8 cellular contexts compared by ENCODE assay signal in the genomic region with DNA sequence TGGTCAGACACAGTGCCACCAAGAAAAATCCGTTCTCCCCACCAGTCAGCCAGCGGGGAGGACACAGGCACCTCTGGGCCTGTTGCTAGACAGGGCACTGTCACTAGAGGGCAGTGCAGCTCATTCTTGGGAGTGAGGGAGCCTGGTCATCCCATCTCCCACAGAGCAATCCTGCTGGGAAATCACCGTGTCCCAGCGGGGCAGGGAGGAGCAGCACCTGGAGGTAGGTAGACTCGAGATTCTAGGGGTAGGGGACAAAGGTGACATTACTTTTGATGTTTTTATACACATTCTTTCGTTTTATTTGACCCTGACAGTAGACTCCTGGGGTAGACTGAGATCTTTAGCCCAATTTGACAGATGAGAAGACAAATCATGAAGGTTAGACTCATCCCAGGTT. TPM values are rescaled to one million over a fixed set of nuclear protein-coding genes. Genes with fewer than 3 reads are reported as not detected.
DNase-seq lines count a peak whose midpoint lies in the region; ATAC-seq, FAIRE-seq and TF ChIP-seq lines count a peak whose summit lies in the region.

No MANE protein-coding gene starts in this region.

- H3K27ac Mint-ChIP-seq in activated CD8-positive, alpha-beta T cell treated with anti-CD3 and anti-CD28 coated beads, Interleukin-2, amount 10 ng/mL, durations not matched to agents 7 days and 5 days: no peak overlapping the region

- H3K27me3 Mint-ChIP-seq in activated CD8-positive, alpha-beta T cell treated with anti-CD3 and anti-CD28 coated beads, Interleukin-2, amount 10 ng/mL, durations not matched to agents 7 days and 5 days (ENCODE audit: low read depth): peaks cover 27% of the 10 kb centered on the region

- H4K20me1 ChIP-seq in H1 (replicated peaks in 1 of 2; ENCODE audit: control insufficient read depth in 1 of 2, insufficient read depth in 2 of 2, low read length in 2 of 2): no peaks in the 10 kb centered on the region

- no peaks in the 10 kb centered on the region for H3K9me3 Mint-ChIP-seq in activated CD8-positive, alpha-beta T cell treated with anti-CD3 and anti-CD28 coated beads, Interleukin-2, amount 10 ng/mL, durations not matched to agents 7 days and 5 days (ENCODE audit: insufficient read depth)

- H2AK5ac ChIP-seq in H1 (ENCODE audit: low read depth, low read length): no peak overlapping the region

- H3K9ac ChIP-seq in H1 (replicated peaks in 1 of 4; ENCODE audit: extremely low read depth in 1 of 4, low read depth in 3 of 4, low read length in 3 of 4): no peak overlapping the region

- no peaks in the 10 kb centered on the region for H3K36me3 ChIP-seq in H1 (ENCODE audit: control insufficient read depth in 2 of 4, insufficient read depth in 4 of 4, low read length in 3 of 4)

- H3K18ac ChIP-seq in H1 (ENCODE audit: extremely low read depth, low read length): no peak overlapping the region

- H3K79me2 ChIP-seq in H1 (ENCODE audit: control insufficient read depth in 1 of 2, insufficient read depth in 2 of 2, low read length in 2 of 2): no peaks in the 10 kb centered on the region

- no peaks in the 10 kb centered on the region for H3K36me3 Mint-ChIP-seq in activated CD8-positive, alpha-beta T cell treated with anti-CD3 and anti-CD28 coated beads, Interleukin-2, amount 10 ng/mL, durations not matched to agents 7 days and 5 days (ENCODE audit: low read depth)

- WGBS in H1 (ENCODE audit: extremely low coverage in 1 of 2, insufficient coverage in 1 of 2, insufficient read length in 1 of 2, insufficient replicate concordance in 2 of 2, low coverage in 1 of 2, low lambda C conversion rate in 2 of 2, missing lambda C conversion rate in 1 of 2), 2 experiments: 8% methylated on average over 6 of the region's 6 CpGs; no CpG with 5 or more reads in 1 of the 2 experiments

- H3K23me2 ChIP-seq in H1 (ENCODE audit: low read depth, low read length): no peaks in the 10 kb centered on the region; the same call in 1 of the 2 replicates

- H3K79me1 ChIP-seq in H1 (ENCODE audit: low read depth, low read length): no peaks in the 10 kb centered on the region

- H3K23ac ChIP-seq in H1 (ENCODE audit: insufficient read length): no peak overlapping the region

- H2AFZ ChIP-seq in H1 (ENCODE audit: low read length): no peak overlapping the region

- FAIRE-seq in H1 (lab: Jason Lieb, UNC): peak; percentile 80

- H2BK5ac ChIP-seq in H1 (ENCODE audit: low read depth, low read length): no peak overlapping the region

- H3K27me3 ChIP-seq in H1 (replicated peaks in 1 of 4; ENCODE audit: control insufficient read depth in 3 of 4, extremely low read depth in 1 of 4, insufficient read depth in 3 of 4, low read length in 3 of 4): no peaks in the 10 kb centered on the region

- POLR2A ChIA-PET in activated CD8-positive, alpha-beta T cell treated with anti-CD3 and anti-CD28 coated beads, Interleukin-2, amount 10 ng/mL, durations not matched to agents 7 days and 5 days (lab: Charles Lee): no interaction called here
- POLR2A ChIA-PET in H1 (lab: Charles Lee; ENCODE audit: partially characterized antibody): no interaction called here

- H3K4me3 Mint-ChIP-seq in activated CD8-positive, alpha-beta T cell treated with anti-CD3 and anti-CD28 coated beads, Interleukin-2, amount 10 ng/mL, durations not matched to agents 7 days and 5 days: no peak overlapping the region

- no peak overlapping the region for H2BK120ac ChIP-seq in H1 (replicated peaks; ENCODE audit: low read depth, low read length)

- H3K4me1 ChIP-seq in H1 (replicated peaks in 1 of 4; ENCODE audit: control insufficient read depth in 3 of 4, insufficient read depth in 4 of 4, low read length in 3 of 4): peaks cover 0 to 4% (median 0%) of the 10 kb centered on the region in 4 experiments; a peak in 1 of 7 replicates

- no peak overlapping the region for H4K5ac ChIP-seq in H1 (ENCODE audit: insufficient read length, low read depth, low read length)

- no peak overlapping the region for H3K14ac ChIP-seq in H1 (ENCODE audit: insufficient read length)

- no peak overlapping the region for H4K91ac ChIP-seq in H1 (replicated peaks; ENCODE audit: insufficient read length, low read length)

- no peak overlapping the region for H3K56ac ChIP-seq in H1 (replicated peaks; ENCODE audit: insufficient read length, low read depth, low read length)

- H3K4ac ChIP-seq in H1 (replicated peaks; ENCODE audit: insufficient read length, low read depth, low read length): no peak overlapping the region

- DNase-seq in AG20443 (ENCODE audit: low spot score): peak; percentile 93
- DNase-seq in NCI-H526 treated with DMSO at 0.1 percent for 48 hours (lab: John Stamatoyannopoulos, UW): peak; percentile 13
- DNase-seq in activated CD8-positive, alpha-beta T cell treated with anti-CD3 and anti-CD28 coated beads, Interleukin-2, amount 10 ng/mL, durations not matched to agents 7 days and 5 days: peak; percentile 71
- peak; percentile 27 to 94 for DNase-seq in H1 (ENCODE audit: low read depth in 1 of 2, low spot score in 2 of 2)
- DNase-seq in middle frontal gyrus (ENCODE audit: extremely low spot score, low spot score): peak; percentile 87
- DNase-seq in stimulated activated CD8-positive, alpha-beta memory T cell treated with anti-CD3 and anti-CD28 coated beads, Interleukin-7, amount 100 ng/mL, for 1 hour (ENCODE audit: low read depth in 2 of 2): peak; percentile 18 to 45

- ATAC-seq in GM19023 (IDR thresholded peaks at IDR 0.05; ENCODE audit: unreplicated experiment): peak; percentile 73
- ATAC-seq in HG03432 (IDR thresholded peaks at IDR 0.05; ENCODE audit: unreplicated experiment): peak; percentile 90
- ATAC-seq in activated CD8-positive, alpha-beta T cell treated with anti-CD3 and anti-CD28 coated beads, Interleukin-2, amount 10 ng/mL, durations not matched to agents 7 days and 5 days: peak; percentile 92

- no peak overlapping the region for H2BK15ac ChIP-seq in H1 (ENCODE audit: low read length)

- peak; percentile 86 to 89 for TF ChIP-seq RAD21 in H1 (IDR thresholded peaks at IDR 0.05 in 1 of 2, conservative IDR thresholded peaks at IDR 0.05 in 1 of 2; ENCODE audit: low read depth in 2 of 2, low read length in 2 of 2)

- CTCF ChIA-PET in activated CD8-positive, alpha-beta T cell treated with anti-CD3 and anti-CD28 coated beads, Interleukin-2, amount 10 ng/mL, durations not matched to agents 7 days and 5 days (lab: Charles Lee): interaction anchor here (0.6 to 4.4 kb wide), 23 partner anchors 8 to 310 kb away, joined by 3 to 26 read pairs (median 4); no protein-coding TSS in a partner anchor
- CTCF ChIA-PET in H1 (lab: Charles Lee; ENCODE audit: partially characterized antibody): interaction anchor here (0.6 to 27.8 kb wide), 49 partner anchors 8 to 990 kb away, joined by 3 to 636 read pairs (median 5); partner anchors contain the start of genes G0S2, LAMB3 and TRAF3IP3

- no peaks in the 10 kb centered on the region for H3K9me3 ChIP-seq in H1 (ENCODE audit: insufficient read depth in 2 of 2, low read depth in 1 of 2, low read length in 1 of 2)

- no peak overlapping the region for H2BK20ac ChIP-seq in H1 (ENCODE audit: low read length)

- no peak for TF ChIP-seq POLR2A in H1 (IDR thresholded peaks at IDR 0.05; ENCODE audit: control extremely low read depth in 1 of 2, low read depth in 2 of 2, low read length in 2 of 2)

- TF ChIP-seq EP300 in H1 (IDR thresholded peaks at IDR 0.05; ENCODE audit: borderline replicate concordance in 1 of 2, low read depth in 2 of 2, low read length in 2 of 2): no peak

- H3K4me1 Mint-ChIP-seq in activated CD8-positive, alpha-beta T cell treated with anti-CD3 and anti-CD28 coated beads, Interleukin-2, amount 10 ng/mL, durations not matched to agents 7 days and 5 days (ENCODE audit: low read depth): no peaks in the 10 kb centered on the region

- no peak overlapping the region for H2BK12ac ChIP-seq in H1 (ENCODE audit: low read depth, low read length)

- no peak overlapping the region for H4K8ac ChIP-seq in H1 (ENCODE audit: extremely low read depth, insufficient read depth, low read length)

- H3K4me2 ChIP-seq in H1 (ENCODE audit: insufficient read depth in 1 of 2, low read depth in 2 of 2, low read length in 2 of 2): peak overlapping the region in 1 of 2 experiments; percentile 44; a peak in 2 of 4 replicates

- H3K4me3 ChIP-seq in H1 (ENCODE audit: extremely low read depth in 1 of 4, insufficient read depth in 2 of 4, low read depth in 3 of 4, low read length in 4 of 4): no peak overlapping the region

- peak; percentile 88 to 98 (median 92) for TF ChIP-seq CTCF in H1 (IDR thresholded peaks at IDR 0.05; ENCODE audit: control extremely low read depth in 1 of 3, insufficient read depth in 1 of 3, low read depth in 1 of 3, low read length in 3 of 3)

- no peak overlapping the region for H3K27ac ChIP-seq in H1 (ENCODE audit: low read depth, low read length)

TF ChIP-seq in H1, 55 proteins besides CTCF, POLR2A, EP300 and RAD21 (continues in another document):
- TF ChIP-seq RNF2 (IDR thresholded peaks at IDR 0.05; ENCODE audit: borderline replicate concordance, low read depth, low read length, missing control alignments, poor library complexity, severe bottlenecking) (no peak), TCF12 (IDR thresholded peaks at IDR 0.05; ENCODE audit: low read depth, low read length) (0 out of 2 replicates have a peak, but pooled peaks have one; percentile 32), EGR1 (IDR thresholded peaks at IDR 0.05; ENCODE audit: borderline replicate concordance, low read depth, low read length) (no peak), POU5F1 (IDR thresholded peaks at IDR 0.05; ENCODE audit: low read depth, low read length) (no peak), JUN (IDR thresholded peaks at IDR 0.05; ENCODE audit: low read depth, low read length) (no peak), JUND (IDR thresholded peaks at IDR 0.05; ENCODE audit: low read length) (peak; percentile 8; the same call in 1 of the 2 replicates), HDAC2 (IDR thresholded peaks at IDR 0.05; ENCODE audit: borderline replicate concordance in 1 of 2, low read depth in 2 of 2, low read length in 2 of 2) (peak in 1 of 2 experiments; percentile 76; a peak in 1 of 4 replicates), SIRT6 (IDR thresholded peaks at IDR 0.05; ENCODE audit: low read length) (no peak), RBBP5 (IDR thresholded peaks at IDR 0.05; ENCODE audit: borderline replicate concordance, low read depth, low read length) (no peak)

RNA-seq across cellular contexts. Expression of gene CAMK1G, which starts 6.7 kb away (rescaled TPM):
- total RNA-seq in activated CD8-positive, alpha-beta T cell treated with anti-CD3 and anti-CD28 coated beads, Interleukin-2, amount 10 ng/mL, durations not matched to agents 7 days and 5 days: not detected
- total RNA-seq in H1 (2021; fragmentation: NEBNext Ultra II Directional; extraction: Animal tissue kit (Norgen Biotek cat#: 25700)): 0.38 and 1.0 TPM in 2 replicates
- 1.00 and 1.3 TPM in 2 replicates for polyA plus RNA-seq in H1 (2011; rRNA removed)
- polyA plus RNA-seq in H1 (2011; cell fraction: cytosol; rRNA removed): 1.3 TPM
- 1.7 TPM for polyA plus RNA-seq in H1 (2011; cell fraction: nucleus; rRNA removed)
- 0.41 to 0.96 TPM (median 0.66 TPM) in 4 replicates for polyA plus RNA-seq in H1 (2012, experiment 1 of 2)
- 0.83 TPM for polyA plus RNA-seq in H1 (2012, experiment 2 of 2)
- 0.20 TPM for polyA plus RNA-seq in H1 (2013, experiment 1 of 2)
- polyA plus RNA-seq in H1 (2013, experiment 2 of 2): 0.20 TPM
- polyA minus RNA-seq in H1 (2011; rRNA and poly(A)+ RNA removed): 1.4 and 2.0 TPM in 2 replicates
- polyA minus RNA-seq in H1 (2011; cell fraction: cytosol; rRNA and poly(A)+ RNA removed): 1.2 TPM
- 1.6 TPM for polyA minus RNA-seq in H1 (2011; cell fraction: nucleus; rRNA and poly(A)+ RNA removed)

Comparison
In these comparisons a context has a peak if more than half of its experiments do, and no peak if none do; other contexts are left out.
1. DNase-seq: peak in every context shown above with its lines; median percentile 93 in AG20443; 87 in middle frontal gyrus; 71 in activated CD8-positive, alpha-beta T cell treated with anti-CD3 and anti-CD28 coated beads, Interleukin-2, amount 10 ng/mL, durations not matched to agents 7 days and 5 days; 60 in H1; 32 in stimulated activated CD8-positive, alpha-beta memory T cell treated with anti-CD3 and anti-CD28 coated beads, Interleukin-7, amount 100 ng/mL, for 1 hour; 13 in NCI-H526 treated with DMSO at 0.1 percent for 48 hours.